9 cellular contexts compared by ENCODE assay signal in the genomic region with DNA sequence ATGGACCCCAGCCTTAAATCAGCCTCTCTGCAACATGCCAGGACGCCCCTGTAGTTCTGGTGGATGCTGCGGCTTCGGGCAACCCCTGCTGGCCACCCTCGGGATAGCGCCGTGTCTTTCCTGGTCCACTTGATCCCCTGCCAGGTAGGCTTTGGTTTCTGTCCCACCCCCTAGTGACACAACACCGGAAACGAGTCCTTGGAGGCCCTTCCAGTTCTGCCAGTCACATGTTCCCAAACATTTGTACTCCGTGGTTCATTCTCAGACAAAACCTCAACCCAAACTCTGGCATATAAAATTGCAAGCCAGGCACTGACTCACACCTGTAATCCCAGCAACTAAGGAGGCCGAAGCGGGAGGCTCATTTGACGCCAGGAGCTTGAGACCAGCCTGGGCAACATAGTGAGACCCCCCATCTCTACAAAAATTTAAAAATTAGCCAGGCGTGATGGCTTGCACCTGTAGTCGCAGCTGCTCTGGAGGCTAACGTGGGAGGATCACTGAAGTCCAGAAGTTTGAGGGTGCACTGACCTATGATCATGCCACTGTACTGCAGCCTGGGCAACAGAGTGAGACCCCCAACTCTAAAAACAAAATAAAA. TPM values are rescaled to one million over a fixed set of nuclear protein-coding genes. Genes with fewer than 3 reads are reported as not detected.
DNase-seq lines count a peak whose midpoint lies in the region; ATAC-seq, FAIRE-seq and TF ChIP-seq lines count a peak whose summit lies in the region.
"Had no signal": no experiment of that assay in that cellular context is flagged by ENCODE, and none has a peak within 500 bp of the region (broad histone marks: within the 10 kb centered on the region; RNA-seq: fewer than 3 reads in every experiment).

No MANE protein-coding gene starts in this region.

- TF ChIP-seq POLR2A in H54 (IDR thresholded peaks at IDR 0.05; ENCODE audit: low read depth, low read length): no peak

- no peak overlapping the region for H3K4me3 ChIP-seq in CD8-positive, alpha-beta T cell (ENCODE audit: low read depth, low read length)

- H3K27ac ChIP-seq in CD8-positive, alpha-beta T cell (ENCODE audit: low read depth, low read length): no peak overlapping the region

- no peaks in the 10 kb centered on the region for H3K9me3 Mint-ChIP-seq in CD8-positive, alpha-beta T cell

- CTCF ChIA-PET in CD8-positive, alpha-beta T cell (lab: Charles Lee): interaction anchor here (0.7 to 11.0 kb wide), 21 partner anchors 8 to 199 kb away, joined by 3 to 113 read pairs (median 7); a partner anchor contains a TSS

- H3K27me3 Mint-ChIP-seq in CD8-positive, alpha-beta T cell (ENCODE audit: low read depth): no peaks in the 10 kb centered on the region

- H3K4me1 Mint-ChIP-seq in CD8-positive, alpha-beta T cell (ENCODE audit: low read depth): peaks cover 14% of the 10 kb centered on the region

- intact Hi-C loops in CD8-positive, alpha-beta T cell (cut with DNase I, micrococcal nuclease): loop anchor here (1.0 to 5.0 kb wide), 5 partner anchors 42 to 198 kb away; a partner anchor contains a TSS

- H3K9me3 ChIP-seq in CD8-positive, alpha-beta T cell (ENCODE audit: low read length): no peaks in the 10 kb centered on the region

- DNase-seq in CD8-positive, alpha-beta T cell: peak; percentile 35 to 77 (median 64)
- DNase-seq in H54 (ENCODE audit: insufficient read length, low spot score): peak; percentile 98
- peak; percentile 84 for DNase-seq in NCI-H2171 (lab: John Stamatoyannopoulos, UW)
- peak; percentile 64 to 73 for DNase-seq in activated CD4-positive, alpha-beta T cell treated with anti-CD3 and anti-CD28 coated beads for 24 hours (ENCODE audit: low read depth in 2 of 2)
- DNase-seq in cerebellum (ENCODE audit: low spot score): peak; percentile 83
- DNase-seq in left kidney (ENCODE audit: low read depth, low spot score): peak; percentile 91
- peak; percentile 68 to 73 for DNase-seq in stimulated activated CD4-positive, alpha-beta T cell treated with anti-CD3 and anti-CD28 coated beads, Interleukin-4, amount 100 ng/mL, for 48 hours (ENCODE audit: low read depth in 2 of 2)

- no peaks in the 10 kb centered on the region for H3K36me3 ChIP-seq in CD8-positive, alpha-beta T cell (ENCODE audit: insufficient read depth, low read length)

- peak overlapping the region; percentile 18 for H3K27ac Mint-ChIP-seq in CD8-positive, alpha-beta T cell

- peak; percentile 93 for ATAC-seq in CD8-positive, alpha-beta T cell
- ATAC-seq in GM21737 (IDR thresholded peaks at IDR 0.05; ENCODE audit: unreplicated experiment): no peak

- POLR2A ChIA-PET in CD8-positive, alpha-beta T cell (lab: Charles Lee): interaction anchor here (1.3 kb wide), 1 partner anchor 44 kb away, joined by 3 read pairs; no protein-coding TSS in a partner anchor

- peak; percentile 94 for FAIRE-seq in H54 (lab: Jason Lieb, UNC)
- FAIRE-seq: TTC549 had no signal

- peaks cover 9% of the 10 kb centered on the region for H3K4me1 ChIP-seq in CD8-positive, alpha-beta T cell (ENCODE audit: insufficient read depth, low read length)

- peak; percentile 93 for TF ChIP-seq CTCF in CD8-positive, alpha-beta T cell (IDR thresholded peaks at IDR 0.05)

- H3K27me3 ChIP-seq in CD8-positive, alpha-beta T cell (ENCODE audit: insufficient read depth, low read length): no peaks in the 10 kb centered on the region

- peaks cover 5% of the 10 kb centered on the region for H3K36me3 Mint-ChIP-seq in CD8-positive, alpha-beta T cell

- no peak overlapping the region for H3K4me3 Mint-ChIP-seq in CD8-positive, alpha-beta T cell

RNA-seq across cellular contexts. Expression of a gene that starts 37.0 kb away (rescaled TPM):
- 1 to 10 TPM; 2.3 to 2.8 TPM for total RNA-seq in CD8-positive, alpha-beta T cell
- total RNA-seq in cerebellum: 0.27 TPM

RNA-seq across cellular contexts. Expression of a gene that starts 42.0 kb away (rescaled TPM):
- 1 to 10 TPM; 4.6 to 4.7 TPM for total RNA-seq in CD8-positive, alpha-beta T cell
- 18.4 TPM for total RNA-seq in cerebellum

RNA-seq across cellular contexts. Expression of a gene that starts 51.0 kb away (rescaled TPM):
- under 1 TPM; 0.54 to 0.86 TPM for total RNA-seq in CD8-positive, alpha-beta T cell
- 0.54 TPM for total RNA-seq in cerebellum
